Comparison of ENCODE assay signal across 14 cellular contexts in genomic region chr12:130017571-130018449, GRCh38.
DNase-seq lines count a peak whose midpoint lies in the region; ATAC-seq lines count a peak whose summit lies in the region.
"Had no signal": no experiment of that assay in that cellular context is flagged by ENCODE, and none has a peak within 500 bp of the region (broad histone marks: within the 10 kb centered on the region; RNA-seq: fewer than 3 reads in every experiment).

No MANE protein-coding gene starts in this region.

- no peaks in the 10 kb centered on the region for H3K4me1 ChIP-seq in skeletal muscle satellite cell (ENCODE audit: control insufficient read depth, insufficient read depth, low read length)
- H3K4me1 ChIP-seq: left lung, prostate gland had no signal

- ATAC-seq in HG02884 (IDR thresholded peaks at IDR 0.05; ENCODE audit: unreplicated experiment): no peak
- ATAC-seq: left lung had no signal

- no peaks in the 10 kb centered on the region for H3K27me3 ChIP-seq in skeletal muscle satellite cell (ENCODE audit: control insufficient read depth, insufficient read depth, low read length)

- DNase-seq in NCI-H1105 treated with DMSO at 0.1 percent for 48 hours (lab: John Stamatoyannopoulos, UW) (peak; percentile 8), NCI-H1105 (lab: John Stamatoyannopoulos, UW) (no peak), SK-MEL-5 (ENCODE audit: low read depth, low spot score) (peak; percentile 45), iris pigment epithelial cell (ENCODE audit: low read depth) (peak; percentile 15), RPMI8226 (no peak)
- no peak for DNase-seq in stimulated activated CD4-positive, alpha-beta T cell treated with anti-CD3 and anti-CD28 coated beads, Interleukin-4, amount 100 ng/mL, for 1 hour
- DNase-seq: activated CD4-positive, alpha-beta T cell treated with anti-CD3 and anti-CD28 coated beads for 4 hours; activated gamma-delta T cell; central memory CD4-positive, alpha-beta T cell; left lung; NCI-H446 treated with DMSO at 0.1 percent for 48 hours had no signal

- H3K4me2 ChIP-seq in skeletal muscle satellite cell (ENCODE audit: low read length): peak overlapping the region; percentile 79

- H3K9me3 ChIP-seq in skeletal muscle satellite cell (replicated peaks; ENCODE audit: low read length): no peaks in the 10 kb centered on the region
- H3K9me3 ChIP-seq: left lung, prostate gland had no signal

- H3K9ac ChIP-seq in skeletal muscle satellite cell (ENCODE audit: low read depth, low read length): peak overlapping the region; percentile 46

- in situ Hi-C loops in SK-MEL-5 (cut with HindIII; ENCODE audit: low pct_unique_long_range_greater_than_20kb, low sequenced_read_pairs): no loop called here

- no peaks in the 10 kb centered on the region for H3K36me3 ChIP-seq in skeletal muscle satellite cell (ENCODE audit: insufficient read depth, low read length)
- H3K36me3 ChIP-seq: left lung, prostate gland had no signal

- H3K4me3 ChIP-seq in skeletal muscle satellite cell (ENCODE audit: low read length): peak overlapping the region; percentile 51
- H3K4me3 ChIP-seq: left lung, prostate gland had no signal

Comparison
In these comparisons a context has a peak if more than half of its experiments do, and no peak if none do; other contexts are left out.
1. DNase-seq: peak in NCI-H1105 treated with DMSO at 0.1 percent for 48 hours (single experiment), SK-MEL-5 (single experiment) and iris pigment epithelial cell (single experiment); none in NCI-H1105 (single experiment), RPMI8226 (single experiment) and stimulated activated CD4-positive, alpha-beta T cell treated with anti-CD3 and anti-CD28 coated beads, Interleukin-4, amount 100 ng/mL, for 1 hour (single experiment).